19 cellular contexts compared by ENCODE assay signal in the genomic region with DNA sequence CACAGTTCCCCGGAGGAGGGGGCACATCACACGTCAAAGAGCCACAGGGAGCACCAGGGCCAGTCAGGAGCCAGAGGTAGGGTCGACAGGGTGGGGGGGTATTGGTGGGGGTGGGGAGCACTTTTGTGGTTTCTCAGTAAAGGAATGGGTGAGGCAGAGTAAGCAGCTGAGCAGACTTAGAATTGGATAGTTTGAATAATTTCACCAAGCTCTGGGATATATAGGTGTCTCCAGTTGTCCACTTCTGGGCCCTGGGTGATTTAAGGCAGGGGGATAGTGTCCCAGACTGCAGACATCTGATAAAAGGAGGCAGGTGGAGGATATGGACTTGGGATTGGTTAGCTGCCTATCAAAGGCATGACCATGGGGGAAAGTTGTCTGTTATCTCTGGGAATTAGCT.
"Had no signal": no experiment of that assay in that cellular context is flagged by ENCODE, and none has a peak within 500 bp of the region (broad histone marks: within the 10 kb centered on the region; RNA-seq: fewer than 3 reads in every experiment).

No MANE protein-coding gene starts in this region.

- H3K27ac Mint-ChIP-seq: mesothelial cell of epicardium had no signal

- H3K4me3 ChIP-seq: coronary artery, dorsolateral prefrontal cortex, esophagus muscularis mucosa, gastroesophageal sphincter, heart right ventricle, left lung, lower lobe of right lung, mucosa of descending colon had no signal

- H3K9me3 ChIP-seq: esophagus muscularis mucosa, gastroesophageal sphincter, heart right ventricle, left lung, lower lobe of right lung, mucosa of descending colon had no signal

- ATAC-seq: foreskin keratinocyte, gastroesophageal sphincter, heart right ventricle, left cardiac atrium, left lung, left ventricle myocardium superior, lower lobe of right lung, mucosa of descending colon had no signal

- H3K36me3 Mint-ChIP-seq: mesothelial cell of epicardium had no signal

- H3K27me3 ChIP-seq: dorsolateral prefrontal cortex, esophagus muscularis mucosa, foreskin keratinocyte, gastroesophageal sphincter, heart right ventricle, left lung had no signal

- H3K4me1 Mint-ChIP-seq: mesothelial cell of epicardium had no signal

- H3K27ac ChIP-seq: coronary artery, dorsolateral prefrontal cortex, esophagus muscularis mucosa, foreskin keratinocyte, gastroesophageal sphincter, heart right ventricle, left lung, lower lobe of right lung had no signal

- H3K4me3 Mint-ChIP-seq: mesothelial cell of epicardium had no signal

- H3K9me3 Mint-ChIP-seq: mesothelial cell of epicardium had no signal

- H3K4me1 ChIP-seq: esophagus muscularis mucosa, foreskin keratinocyte, gastroesophageal sphincter, heart right ventricle, left lung, lower lobe of right lung had no signal

- H3K36me3 ChIP-seq: esophagus muscularis mucosa, gastroesophageal sphincter, heart right ventricle, left lung, lower lobe of right lung had no signal

- DNase-seq: dermis blood vessel endothelial cell; dorsolateral prefrontal cortex; effector CD4-positive, alpha-beta T cell; effector memory CD4-positive, alpha-beta T cell; foreskin keratinocyte; glutamatergic neuron; head of caudate nucleus; heart right ventricle; hippocampal formation; left cardiac atrium; left lung; left ventricle myocardium superior; lower lobe of right lung; mesenchymal stem cell; mucosa of descending colon had no signal
